Comparison of ENCODE assay signal across 30 cellular contexts in genomic region chr1:81982523-81982922, GRCh38.
"Had no signal": no experiment of that assay in that cellular context is flagged by ENCODE, and none has a peak within 500 bp of the region (broad histone marks: within the 10 kb centered on the region; RNA-seq: fewer than 3 reads in every experiment).

No MANE protein-coding gene starts in this region.

- H3K27me3 ChIP-seq: ascending aorta, cardiac muscle cell had no signal

- H3K4me3 ChIP-seq: ascending aorta, cardiac muscle cell had no signal

- DNase-seq: activated B cell treated with CpG ODN at 0.5 μM for 24 hours; activated CD4-positive, alpha-beta memory T cell treated with anti-CD3 and anti-CD28 coated beads, Interleukin-2, amount 10 ng/mL, durations not matched to agents 7 days and 5 days; activated CD4-positive, alpha-beta T cell treated with anti-CD3 and anti-CD28 coated beads for 4 hours; activated CD4-positive, alpha-beta T cell treated with anti-CD3 and anti-CD28 coated beads, Interleukin-2, amount 10 ng/mL, durations not matched to agents 24 days and 14 days; activated CD4-positive, alpha-beta T cell treated with anti-CD3 and anti-CD28 coated beads, Interleukin-2, amount 50 U/mL, for 1 hour; activated CD4-positive, alpha-beta T cell treated with anti-CD3 and anti-CD28 coated beads, Interleukin-2, amount 50 U/mL, for 48 hours; activated CD4-positive, CD25-positive, alpha-beta regulatory T cell treated with anti-CD3 and anti-CD28 coated beads, Interleukin-2, amount 50 U/mL, for 72 hours; activated CD8-positive, alpha-beta memory T cell treated with anti-CD3 and anti-CD28 coated beads for 24 hours; activated CD8-positive, alpha-beta memory T cell treated with anti-CD3 and anti-CD28 coated beads, Interleukin-2, amount 10 ng/mL, durations not matched to agents 7 days and 5 days; activated CD8-positive, alpha-beta memory T cell treated with anti-CD3 and anti-CD28 coated beads, Interleukin-2, amount 50 U/mL, for 48 hours; activated CD8-positive, alpha-beta T cell treated with anti-CD3 and anti-CD28 coated beads, Interleukin-2, amount 10 ng/mL, durations not matched to agents 7 days and 5 days; activated effector memory CD4-positive, alpha-beta T cell treated with Interleukin-2 at 50 U/mL for 16 hours; activated gamma-delta T cell; activated naive CD4-positive, alpha-beta T cell treated with anti-CD3 and anti-CD28 coated beads, Interleukin-2, amount 10 ng/mL, durations not matched to agents 7 days and 5 days; activated naive CD4-positive, alpha-beta T cell treated with Interleukin-2 at 50 U/mL for 16 hours; activated naive CD8-positive, alpha-beta T cell treated with anti-CD3 and anti-CD28 coated beads, Interleukin-2, amount 10 ng/mL, durations not matched to agents 7 days and 5 days; activated naive CD8-positive, alpha-beta T cell treated with anti-CD3 and anti-CD28 coated beads, Interleukin-2, amount 50 U/mL, for 24 hours; activated T-cell treated with anti-CD3 and anti-CD28 coated beads, Interleukin-2, amount 50 U/mL, for 24 hours; activated T-cell treated with anti-CD3 and anti-CD28 coated beads, Interleukin-2, amount 50 U/mL, for 48 hours; amygdala; anterior cingulate cortex; caudate nucleus; cerebellar nuclear complex; T-helper 2 cell; T-helper 9 cell had no signal

- H3K9me3 ChIP-seq: ascending aorta had no signal

- H3K27ac ChIP-seq: ascending aorta, cardiac muscle cell, VCaP had no signal

- ATAC-seq: activated CD8-positive, alpha-beta memory T cell treated with anti-CD3 and anti-CD28 coated beads, Interleukin-2, amount 10 ng/mL, durations not matched to agents 7 days and 5 days; activated CD8-positive, alpha-beta T cell treated with anti-CD3 and anti-CD28 coated beads, Interleukin-2, amount 10 ng/mL, durations not matched to agents 7 days and 5 days; activated naive CD8-positive, alpha-beta T cell treated with anti-CD3 and anti-CD28 coated beads, Interleukin-2, amount 50 U/mL, for 24 hours had no signal

- FAIRE-seq: bronchial epithelial cell, TTC549 had no signal
